ENCODE assay signal across 8 cellular contexts in genomic region chr2:11155326-11156059, GRCh38. TPM values are rescaled to one million over a fixed set of nuclear protein-coding genes. Genes with fewer than 3 reads are reported as not detected.
DNase-seq lines count a peak whose midpoint lies in the region; ATAC-seq and TF ChIP-seq lines count a peak whose summit lies in the region.

SLC66A3 (plus strand) TSS chr2:11155467; CDS start chr2:11155547, 80 bp downstream.

- in situ Hi-C loops in astrocyte of the cerebellum (cut with HindIII; ENCODE audit: low sequenced_read_pairs): no loop called here

- peak; percentile 70 for ATAC-seq in GM21619 (IDR thresholded peaks at IDR 0.05; ENCODE audit: unreplicated experiment)

- no peaks in the 10 kb centered on the region for H3K79me2 ChIP-seq in OCI-LY1 (ENCODE audit: insufficient read depth, low read length)

- H3F3A ChIP-seq in OCI-LY1 (ENCODE audit: insufficient read depth, low read length): no peaks in the 10 kb centered on the region

- TF ChIP-seq CTCF in OCI-LY1 (IDR thresholded peaks at IDR 0.05; ENCODE audit: low read length) (no peak), astrocyte of the cerebellum (IDR thresholded peaks at IDR 0.05; ENCODE audit: low read depth, low read length, missing control alignments) (no peak)

- 5% methylated on average over 79 of the region's 79 CpGs for WGBS in HUES64

- peak within 1 kb of the TSS; percentile 48 for H2AFZ ChIP-seq in OCI-LY1 (ENCODE audit: low read length)

- peak within 1 kb of the TSS; percentile 81 to 91 (median 85) for H3K4me3 Mint-ChIP-seq in immature natural killer cell

- peak within 1 kb of the TSS; percentile 87 to 93 (median 90) for H3K27ac Mint-ChIP-seq in immature natural killer cell

- no peaks in the 10 kb centered on the region for H3K9me2 ChIP-seq in OCI-LY1 (ENCODE audit: low read depth, low read length)

- H3K36me3 ChIP-seq in HUES64 (ENCODE audit: insufficient read depth, low read length) (no peaks in the 10 kb centered on the region), OCI-LY1 (ENCODE audit: insufficient read depth, low read length) (no peaks in the 10 kb centered on the region)

- DNase-seq in GM04504 (ENCODE audit: low read depth) (peak; percentile 73), astrocyte of the cerebellum (ENCODE audit: low read depth) (peak; percentile 64), immature natural killer cell (no peak), smooth muscle cell of the brain vasculature (ENCODE audit: low read depth, low spot score) (peak; percentile 58), activated gamma-delta T cell (lab: John Stamatoyannopoulos, UW) (no peak)

- peaks cover 0 to 10% (median 4%) of the 10 kb centered on the region in 3 donors for H3K27me3 Mint-ChIP-seq in immature natural killer cell (ENCODE audit: low read depth in 3 of 3)

- H3K9me3 ChIP-seq in HUES64 (ENCODE audit: insufficient read depth, low read depth, low read length) (no peaks in the 10 kb centered on the region), OCI-LY1 (ENCODE audit: low read length) (no peaks in the 10 kb centered on the region)

- H3K4me1 ChIP-seq in HUES64 (ENCODE audit: insufficient read depth, low read length) (peaks cover 7% of the 10 kb centered on the region; the same call in 1 of the 2 replicates), OCI-LY1 (ENCODE audit: insufficient read depth, low read length, severe bottlenecking) (peaks cover 14% of the 10 kb centered on the region)

- H3K4me1 Mint-ChIP-seq in immature natural killer cell: peaks cover 21 to 30% of the 10 kb centered on the region in 2 donors

- H3K4me3 ChIP-seq in HUES64 (ENCODE audit: low read length) (peak within 1 kb of the TSS; percentile 74), OCI-LY1 (ENCODE audit: low read depth, low read length, poor library complexity, severe bottlenecking) (peak within 1 kb of the TSS; percentile 68), astrocyte of the cerebellum (ENCODE audit: low read depth, low read length) (peak within 1 kb of the TSS; percentile 65)

- no peaks in the 10 kb centered on the region for H3K9me3 Mint-ChIP-seq in immature natural killer cell

- H3K9ac ChIP-seq in HUES64 (ENCODE audit: low read depth, low read length) (peak within 1 kb of the TSS; percentile 72), OCI-LY1 (ENCODE audit: low read length) (peak within 1 kb of the TSS; percentile 75)

- no peaks in the 10 kb centered on the region for H4K20me1 ChIP-seq in OCI-LY1 (ENCODE audit: insufficient read depth, low read length)

- peak within 1 kb of the TSS; percentile 93 for H3K4me2 ChIP-seq in OCI-LY1 (ENCODE audit: low read length)

- H3K36me3 Mint-ChIP-seq in immature natural killer cell: no peaks in the 10 kb centered on the region

- H3K27ac ChIP-seq in HUES64 (ENCODE audit: low read depth, low read length) (peak within 1 kb of the TSS; percentile 75; the same call in 1 of the 2 replicates), OCI-LY1 (ENCODE audit: low read depth, low read length, poor library complexity, severe bottlenecking) (no peak within 1 kb of the TSS)

- H3K27me3 ChIP-seq in HUES64 (ENCODE audit: insufficient read depth, low read length) (peaks cover 47% of the 10 kb centered on the region), OCI-LY1 (ENCODE audit: insufficient read depth, low read length) (no peaks in the 10 kb centered on the region)

RNA-seq across cellular contexts. Expression of gene SLC66A3, which starts in this region (rescaled TPM):
- polyA plus RNA-seq in HUES64 (2013, experiment 1 of 2): 8.5 TPM
- 11.5 TPM for polyA plus RNA-seq in HUES64 (2013, experiment 2 of 2)
- 100 to 1,000 TPM in 1 of 3 donors, 10 to 100 TPM in 2; 78.8 to 191 (median 88.2) TPM for polyA plus RNA-seq in immature natural killer cell

Comparison
In these comparisons a context has a peak if more than half of its experiments do, and no peak if none do; other contexts are left out.
1. DNase-seq: peak in GM04504 (single experiment), astrocyte of the cerebellum (single experiment) and smooth muscle cell of the brain vasculature (single experiment); none in immature natural killer cell (0 of 3) and activated gamma-delta T cell (single experiment).
2. Peak in every context shown above with its lines, with median percentiles within 50 percentile points of each other: H3K4me3 ChIP-seq.